1 cellular context compared by ENCODE assay signal in genomic region chr1:25802915-25803314, GRCh38.
TF ChIP-seq lines count a peak whose summit lies in the region.

No MANE protein-coding gene starts in this region.

TF ChIP-seq in IMR-90, 13 proteins besides CTCF, POLR2A, EP300 and RAD21:
- TF ChIP-seq CEBPB (IDR thresholded peaks at IDR 0.05; ENCODE audit: low read depth, low read length) (no peak), MAZ (IDR thresholded peaks at IDR 0.05; ENCODE audit: borderline replicate concordance, low read depth, low read length) (no peak), CHD1 (IDR thresholded peaks at IDR 0.05; ENCODE audit: low read depth, low read length) (no peak), SMC3 (IDR thresholded peaks at IDR 0.05; ENCODE audit: low read depth, low read length) (no peak), MXI1 (IDR thresholded peaks at IDR 0.05; ENCODE audit: borderline replicate concordance, low read depth, low read length) (no peak), BHLHE40 (IDR thresholded peaks at IDR 0.05; ENCODE audit: low read depth, low read length) (no peak), MAFK (IDR thresholded peaks at IDR 0.05; ENCODE audit: low read depth, low read length) (no peak), RFX5 (IDR thresholded peaks at IDR 0.05; ENCODE audit: low read depth, low read length) (no peak), NFE2L2 (IDR thresholded peaks at IDR 0.05; ENCODE audit: low read depth, low read length) (no peak), FOS (IDR thresholded peaks at IDR 0.05; ENCODE audit: low read depth, low read length) (no peak), RCOR1 (IDR thresholded peaks at IDR 0.05; ENCODE audit: insufficient replicate concordance, low read length) (no peak)
- TF ChIP-seq, protein P1, sequence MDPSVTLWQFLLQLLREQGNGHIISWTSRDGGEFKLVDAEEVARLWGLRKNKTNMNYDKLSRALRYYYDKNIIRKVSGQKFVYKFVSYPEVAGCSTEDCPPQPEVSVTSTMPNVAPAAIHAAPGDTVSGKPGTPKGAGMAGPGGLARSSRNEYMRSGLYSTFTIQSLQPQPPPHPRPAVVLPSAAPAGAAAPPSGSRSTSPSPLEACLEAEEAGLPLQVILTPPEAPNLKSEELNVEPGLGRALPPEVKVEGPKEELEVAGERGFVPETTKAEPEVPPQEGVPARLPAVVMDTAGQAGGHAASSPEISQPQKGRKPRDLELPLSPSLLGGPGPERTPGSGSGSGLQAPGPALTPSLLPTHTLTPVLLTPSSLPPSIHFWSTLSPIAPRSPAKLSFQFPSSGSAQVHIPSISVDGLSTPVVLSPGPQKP (IDR thresholded peaks at IDR 0.05; ENCODE audit: borderline replicate concordance, low read depth, low read length), result no peak
- TF ChIP-seq, protein P2, sequence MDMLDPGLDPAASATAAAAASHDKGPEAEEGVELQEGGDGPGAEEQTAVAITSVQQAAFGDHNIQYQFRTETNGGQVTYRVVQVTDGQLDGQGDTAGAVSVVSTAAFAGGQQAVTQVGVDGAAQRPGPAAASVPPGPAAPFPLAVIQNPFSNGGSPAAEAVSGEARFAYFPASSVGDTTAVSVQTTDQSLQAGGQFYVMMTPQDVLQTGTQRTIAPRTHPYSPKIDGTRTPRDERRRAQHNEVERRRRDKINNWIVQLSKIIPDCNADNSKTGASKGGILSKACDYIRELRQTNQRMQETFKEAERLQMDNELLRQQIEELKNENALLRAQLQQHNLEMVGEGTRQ (IDR thresholded peaks at IDR 0.05; ENCODE audit: low read depth, low read length), result no peak
